Comparison of ENCODE assay signal across 2 cellular contexts in genomic region chr1:16532449-16532991, GRCh38. TPM values are rescaled to one million over a fixed set of nuclear protein-coding genes. Genes with fewer than 3 reads are reported as not detected.
"Had no signal": no experiment of that assay in that cellular context is flagged by ENCODE, and none has a peak within 500 bp of the region (broad histone marks: within the 10 kb centered on the region; RNA-seq: fewer than 3 reads in every experiment).

No MANE protein-coding gene starts in this region.

RNA-seq across cellular contexts. Expression of gene RNU1-1, which starts 18.4 kb away (rescaled TPM):
- total RNA-seq: myocyte had no signal
- polyA plus RNA-seq: lung had no signal
